Comparison of ENCODE assay signal across 8 cellular contexts in the genomic region with DNA sequence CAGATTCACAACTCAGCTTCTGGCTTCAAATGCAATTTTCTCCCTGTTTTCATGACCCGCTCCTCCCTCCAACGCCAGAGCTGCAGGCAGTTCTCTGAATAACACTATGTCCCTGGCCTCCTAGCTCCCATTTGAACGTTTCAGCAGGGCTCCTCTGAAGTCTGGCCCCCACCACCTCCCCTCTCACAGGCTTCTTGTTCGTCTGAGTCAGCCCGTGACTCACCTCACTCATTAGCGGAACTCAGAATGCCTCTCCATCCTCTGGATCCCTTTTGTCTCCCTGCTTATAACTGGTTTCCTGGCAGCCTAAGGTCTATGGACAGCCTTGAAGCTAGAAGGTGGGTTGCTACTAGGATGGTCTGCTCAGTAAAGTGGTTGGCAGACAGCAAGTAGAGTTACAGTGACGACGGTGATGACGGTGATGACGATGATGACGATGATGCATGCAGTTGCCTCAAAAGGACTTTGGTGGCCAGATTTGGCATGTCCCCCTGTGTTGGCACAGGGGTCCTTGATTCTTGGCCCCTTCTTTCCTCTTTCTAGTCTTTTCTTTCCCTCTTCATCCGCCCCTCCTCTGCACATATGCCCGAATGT.
DNase-seq lines count a peak whose midpoint lies in the region; ATAC-seq, FAIRE-seq and TF ChIP-seq lines count a peak whose summit lies in the region.

No MANE protein-coding gene starts in this region.

- DNase-seq in activated CD4-positive, alpha-beta T cell treated with anti-CD3 and anti-CD28 coated beads, Interleukin-2, amount 50 U/mL, for 4 hours = peak; percentile 7 to 16
- DNase-seq in activated CD4-positive, alpha-beta T cell treated with anti-CD3 and anti-CD28 coated beads, Interleukin-2, amount 10 ng/mL, durations not matched to agents 24 days and 14 days = no peak
- peak; percentile 87 for DNase-seq in NT2/D1 (ENCODE audit: low read depth, low spot score)
- peak; percentile 97 for DNase-seq in fibroblast of mammary gland (ENCODE audit: low read depth)
- peak; percentile 96 for DNase-seq in skeletal muscle cell (ENCODE audit: low read depth)
- no peak for DNase-seq in frontal cortex (ENCODE audit: low spot score in 2 of 2)
- DNase-seq in activated effector memory CD4-positive, alpha-beta T cell treated with Interleukin-2 at 50 U/mL for 16 hours = no peak

- H3K4me1 Mint-ChIP-seq in activated CD4-positive, alpha-beta T cell treated with anti-CD3 and anti-CD28 coated beads, Interleukin-2, amount 10 ng/mL, durations not matched to agents 24 days and 14 days = peaks cover 3% of the 10 kb centered on the region

- H3K9me3 Mint-ChIP-seq in activated CD4-positive, alpha-beta T cell treated with anti-CD3 and anti-CD28 coated beads, Interleukin-2, amount 10 ng/mL, durations not matched to agents 24 days and 14 days = no peaks in the 10 kb centered on the region

- no peak for TF ChIP-seq CTCF in fibroblast of mammary gland (conservative IDR thresholded peaks at IDR 0.05; ENCODE audit: control insufficient read depth, insufficient read depth, low read depth, low read length)

- H3K36me3 Mint-ChIP-seq in activated CD4-positive, alpha-beta T cell treated with anti-CD3 and anti-CD28 coated beads, Interleukin-2, amount 10 ng/mL, durations not matched to agents 24 days and 14 days (ENCODE audit: low read depth) = no peaks in the 10 kb centered on the region

- H3K9me3 ChIP-seq in NT2/D1 (ENCODE audit: insufficient read depth, low read length) = no peaks in the 10 kb centered on the region

- intact Hi-C loops in activated CD4-positive, alpha-beta T cell treated with anti-CD3 and anti-CD28 coated beads, Interleukin-2, amount 10 ng/mL, durations not matched to agents 24 days and 14 days (cut with micrococcal nuclease) = no loop called here

- H3K9ac ChIP-seq in NT2/D1 (ENCODE audit: insufficient read length, low read depth) = no peak overlapping the region

- FAIRE-seq in frontal cortex (lab: Jason Lieb, UNC) = no peak

- H3K4me3 Mint-ChIP-seq in activated CD4-positive, alpha-beta T cell treated with anti-CD3 and anti-CD28 coated beads, Interleukin-2, amount 10 ng/mL, durations not matched to agents 24 days and 14 days = no peak overlapping the region

- H3K36me3 ChIP-seq in NT2/D1 (ENCODE audit: insufficient read depth, insufficient read length, low read length) = no peaks in the 10 kb centered on the region

- H3K4me3 ChIP-seq in NT2/D1 (ENCODE audit: insufficient read length, low read depth) = no peak overlapping the region
- H3K4me3 ChIP-seq in fibroblast of mammary gland (ENCODE audit: control insufficient read depth, low read depth, low read length) = no peak overlapping the region
- no peak overlapping the region for H3K4me3 ChIP-seq in skeletal muscle cell (ENCODE audit: low read depth, low read length)

- H3K27me3 ChIP-seq in NT2/D1 (ENCODE audit: insufficient read depth, insufficient read length) = no peaks in the 10 kb centered on the region

- no peak overlapping the region for H3K27ac Mint-ChIP-seq in activated CD4-positive, alpha-beta T cell treated with anti-CD3 and anti-CD28 coated beads, Interleukin-2, amount 10 ng/mL, durations not matched to agents 24 days and 14 days

- peaks cover 4% of the 10 kb centered on the region for H3K4me1 ChIP-seq in NT2/D1 (ENCODE audit: insufficient read depth, insufficient read length)

- peaks cover 3% of the 10 kb centered on the region for H3K27me3 Mint-ChIP-seq in activated CD4-positive, alpha-beta T cell treated with anti-CD3 and anti-CD28 coated beads, Interleukin-2, amount 10 ng/mL, durations not matched to agents 24 days and 14 days

- ATAC-seq in HG03108 (IDR thresholded peaks at IDR 0.05; ENCODE audit: unreplicated experiment) = no peak

Comparison
In these comparisons a context has a peak if more than half of its experiments do, and no peak if none do; other contexts are left out.
1. DNase-seq: peak in activated CD4-positive, alpha-beta T cell treated with anti-CD3 and anti-CD28 coated beads, Interleukin-2, amount 50 U/mL, for 4 hours (2 of 2), NT2/D1 (single experiment), fibroblast of mammary gland (single experiment) and skeletal muscle cell (single experiment); none in activated CD4-positive, alpha-beta T cell treated with anti-CD3 and anti-CD28 coated beads, Interleukin-2, amount 10 ng/mL, durations not matched to agents 24 days and 14 days (single experiment), frontal cortex (0 of 2) and activated effector memory CD4-positive, alpha-beta T cell treated with Interleukin-2 at 50 U/mL for 16 hours (single experiment).